In the genomic region with DNA sequence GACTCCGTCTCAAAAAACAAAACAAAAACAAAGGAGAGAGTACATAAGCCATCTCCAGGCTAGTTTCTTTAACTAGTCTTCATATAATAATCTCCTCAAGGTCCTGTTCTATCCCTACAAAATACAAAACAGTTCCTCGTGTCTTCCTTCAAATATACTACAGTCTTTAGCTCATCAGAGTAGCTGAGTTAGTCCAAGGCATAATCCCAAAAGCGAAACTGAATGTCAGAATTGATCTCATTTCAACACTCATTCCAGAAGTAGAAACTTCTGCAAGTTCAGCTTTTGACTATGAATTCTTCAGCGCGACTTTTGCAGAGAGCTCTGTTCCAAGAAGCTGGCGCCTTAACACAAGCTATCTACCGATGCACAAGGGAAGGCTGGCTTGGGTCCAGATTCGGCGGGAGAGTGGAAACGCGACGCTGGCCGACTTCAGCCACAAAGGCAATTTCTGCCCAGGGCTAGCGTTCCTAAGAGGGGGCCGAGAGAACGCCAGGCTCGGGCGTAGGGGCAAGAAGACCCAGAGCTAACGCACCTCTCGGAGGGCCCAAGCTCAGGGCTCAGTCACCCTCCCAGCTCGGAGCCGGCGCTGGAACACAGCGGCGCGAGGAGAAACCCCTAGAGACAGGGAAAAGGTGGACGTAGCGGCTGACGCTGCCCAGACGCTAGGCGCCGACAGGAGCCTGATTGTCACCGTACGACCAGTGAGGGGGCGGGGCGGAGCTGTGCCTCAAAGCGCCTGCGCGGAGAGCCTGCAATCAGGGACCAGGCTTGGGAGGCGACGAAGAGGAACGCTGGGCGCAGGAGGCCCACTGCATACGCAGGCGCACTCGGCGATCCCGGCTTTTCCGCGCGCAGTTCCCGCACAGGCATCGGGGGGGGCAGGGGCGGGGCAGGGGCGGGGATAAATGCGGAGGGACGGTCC, we compare ENCODE assay signal across 1 cellular context.
TF ChIP-seq lines count a peak whose summit lies in the region.

No MANE protein-coding gene starts in this region.

TF ChIP-seq in K562, 482 proteins besides CTCF, POLR2A, EP300 and RAD21 (continued from another document and continues in another):
- TF ChIP-seq ZNF143 (CRISPR knock-in tag; IDR thresholded peaks at IDR 0.05) (no peak), NCOA2 (IDR thresholded peaks at IDR 0.05; ENCODE audit: partially characterized antibody in 2 of 2) (no peak), SMAD1 (IDR thresholded peaks at IDR 0.05; ENCODE audit: low read depth, low read length, partially characterized antibody) (peak; percentile 61), ZKSCAN3 (CRISPR knock-in tag; IDR thresholded peaks at IDR 0.05) (no peak), ZNF780A (CRISPR knock-in tag; IDR thresholded peaks at IDR 0.05) (no peak), SMARCC2 (IDR thresholded peaks at IDR 0.05; ENCODE audit: low read depth) (peak; percentile 43; the same call in 1 of the 2 replicates), CBX8 (IDR thresholded peaks at IDR 0.05; ENCODE audit: borderline replicate concordance, extremely low read depth, low read depth, low read length, poor library complexity, severe bottlenecking) (no peak), RBBP5 (IDR thresholded peaks at IDR 0.05; ENCODE audit: borderline replicate concordance, insufficient read depth, low read length, poor library complexity, severe bottlenecking) (peak; percentile 63), ZNF589 (CRISPR knock-in tag; IDR thresholded peaks at IDR 0.05; ENCODE audit: low read depth) (no peak), KDM5B (IDR thresholded peaks at IDR 0.05; ENCODE audit: insufficient replicate concordance, low read depth, low read length) (peak; percentile 95), SIX5 (IDR thresholded peaks at IDR 0.05; ENCODE audit: borderline replicate concordance in 1 of 2, insufficient read depth in 1 of 2, low read depth in 1 of 2, low read length in 2 of 2) (no peak), ILF3 (IDR thresholded peaks at IDR 0.05; ENCODE audit: borderline replicate concordance) (no peak), HLTF (IDR thresholded peaks at IDR 0.05) (no peak), CBX2 (IDR thresholded peaks at IDR 0.05; ENCODE audit: insufficient read depth, low read length, poor library complexity, severe bottlenecking) (no peak), IRF2 (CRISPR knock-in tag; IDR thresholded peaks at IDR 0.05) (no peak), ETV6 (IDR thresholded peaks at IDR 0.05; ENCODE audit: borderline replicate concordance in 1 of 2, low read depth in 2 of 2, low read length in 1 of 2) (no peak), ETV6 (CRISPR knock-in tag; IDR thresholded peaks at IDR 0.05; ENCODE audit: borderline replicate concordance) (no peak), RNF2 (IDR thresholded peaks at IDR 0.05) (peak; percentile 42; the same call in 1 of the 2 replicates), RBM25 (IDR thresholded peaks at IDR 0.05; ENCODE audit: low read depth, low read length, severe bottlenecking) (no peak), ETS2 (tag; IDR thresholded peaks at IDR 0.05; ENCODE audit: borderline replicate concordance, poor library complexity, severe bottlenecking) (no peak), RB1 (IDR thresholded peaks at IDR 0.05; ENCODE audit: low read depth) (peak; percentile 91), DMBX1 (CRISPR knock-in tag; IDR thresholded peaks at IDR 0.05; ENCODE audit: borderline replicate concordance) (0 out of 2 replicates have a peak, but pooled peaks have one; percentile 33), XRCC3 (IDR thresholded peaks at IDR 0.05) (no peak), MYBL2 (IDR thresholded peaks at IDR 0.05; ENCODE audit: low read depth) (no peak), MYBL2 (CRISPR knock-in tag; IDR thresholded peaks at IDR 0.05; ENCODE audit: borderline replicate concordance) (no peak), KLF10 (CRISPR knock-in tag; IDR thresholded peaks at IDR 0.05) (no peak), RBM14 (IDR thresholded peaks at IDR 0.05; ENCODE audit: borderline replicate concordance, insufficient read depth, low read depth, low read length) (no peak), CHD2 (IDR thresholded peaks at IDR 0.05; ENCODE audit: low read depth, low read length) (no peak)
- TF ChIP-seq, protein P1, sequence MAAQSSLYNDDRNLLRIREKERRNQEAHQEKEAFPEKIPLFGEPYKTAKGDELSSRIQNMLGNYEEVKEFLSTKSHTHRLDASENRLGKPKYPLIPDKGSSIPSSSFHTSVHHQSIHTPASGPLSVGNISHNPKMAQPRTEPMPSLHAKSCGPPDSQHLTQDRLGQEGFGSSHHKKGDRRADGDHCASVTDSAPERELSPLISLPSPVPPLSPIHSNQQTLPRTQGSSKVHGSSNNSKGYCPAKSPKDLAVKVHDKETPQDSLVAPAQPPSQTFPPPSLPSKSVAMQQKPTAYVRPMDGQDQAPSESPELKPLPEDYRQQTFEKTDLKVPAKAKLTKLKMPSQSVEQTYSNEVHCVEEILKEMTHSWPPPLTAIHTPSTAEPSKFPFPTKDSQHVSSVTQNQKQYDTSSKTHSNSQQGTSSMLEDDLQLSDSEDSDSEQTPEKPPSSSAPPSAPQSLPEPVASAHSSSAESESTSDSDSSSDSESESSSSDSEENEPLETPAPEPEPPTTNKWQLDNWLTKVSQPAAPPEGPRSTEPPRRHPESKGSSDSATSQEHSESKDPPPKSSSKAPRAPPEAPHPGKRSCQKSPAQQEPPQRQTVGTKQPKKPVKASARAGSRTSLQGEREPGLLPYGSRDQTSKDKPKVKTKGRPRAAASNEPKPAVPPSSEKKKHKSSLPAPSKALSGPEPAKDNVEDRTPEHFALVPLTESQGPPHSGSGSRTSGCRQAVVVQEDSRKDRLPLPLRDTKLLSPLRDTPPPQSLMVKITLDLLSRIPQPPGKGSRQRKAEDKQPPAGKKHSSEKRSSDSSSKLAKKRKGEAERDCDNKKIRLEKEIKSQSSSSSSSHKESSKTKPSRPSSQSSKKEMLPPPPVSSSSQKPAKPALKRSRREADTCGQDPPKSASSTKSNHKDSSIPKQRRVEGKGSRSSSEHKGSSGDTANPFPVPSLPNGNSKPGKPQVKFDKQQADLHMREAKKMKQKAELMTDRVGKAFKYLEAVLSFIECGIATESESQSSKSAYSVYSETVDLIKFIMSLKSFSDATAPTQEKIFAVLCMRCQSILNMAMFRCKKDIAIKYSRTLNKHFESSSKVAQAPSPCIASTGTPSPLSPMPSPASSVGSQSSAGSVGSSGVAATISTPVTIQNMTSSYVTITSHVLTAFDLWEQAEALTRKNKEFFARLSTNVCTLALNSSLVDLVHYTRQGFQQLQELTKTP (IDR thresholded peaks at IDR 0.05; ENCODE audit: low read depth in 1 of 2, partially characterized antibody in 2 of 2): peak; percentile 19 to 61
- TF ChIP-seq, protein P2, sequence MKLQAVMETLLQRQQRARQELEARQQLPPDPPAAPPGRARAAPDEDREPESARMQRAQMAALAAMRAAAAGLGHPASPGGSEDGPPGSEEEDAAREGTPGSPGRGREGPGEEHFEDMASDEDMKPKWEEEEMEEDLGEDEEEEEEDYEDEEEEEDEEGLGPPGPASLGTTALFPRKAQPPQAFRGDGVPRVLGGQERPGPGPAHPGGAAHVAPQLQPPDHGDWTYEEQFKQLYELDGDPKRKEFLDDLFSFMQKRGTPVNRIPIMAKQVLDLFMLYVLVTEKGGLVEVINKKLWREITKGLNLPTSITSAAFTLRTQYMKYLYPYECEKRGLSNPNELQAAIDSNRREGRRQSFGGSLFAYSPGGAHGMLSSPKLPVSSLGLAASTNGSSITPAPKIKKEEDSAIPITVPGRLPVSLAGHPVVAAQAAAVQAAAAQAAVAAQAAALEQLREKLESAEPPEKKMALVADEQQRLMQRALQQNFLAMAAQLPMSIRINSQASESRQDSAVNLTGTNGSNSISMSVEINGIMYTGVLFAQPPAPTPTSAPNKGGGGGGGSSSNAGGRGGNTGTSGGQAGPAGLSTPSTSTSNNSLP (IDR thresholded peaks at IDR 0.05; ENCODE audit: borderline replicate concordance, low read depth, low read length): no peak
- TF ChIP-seq, protein P3, sequence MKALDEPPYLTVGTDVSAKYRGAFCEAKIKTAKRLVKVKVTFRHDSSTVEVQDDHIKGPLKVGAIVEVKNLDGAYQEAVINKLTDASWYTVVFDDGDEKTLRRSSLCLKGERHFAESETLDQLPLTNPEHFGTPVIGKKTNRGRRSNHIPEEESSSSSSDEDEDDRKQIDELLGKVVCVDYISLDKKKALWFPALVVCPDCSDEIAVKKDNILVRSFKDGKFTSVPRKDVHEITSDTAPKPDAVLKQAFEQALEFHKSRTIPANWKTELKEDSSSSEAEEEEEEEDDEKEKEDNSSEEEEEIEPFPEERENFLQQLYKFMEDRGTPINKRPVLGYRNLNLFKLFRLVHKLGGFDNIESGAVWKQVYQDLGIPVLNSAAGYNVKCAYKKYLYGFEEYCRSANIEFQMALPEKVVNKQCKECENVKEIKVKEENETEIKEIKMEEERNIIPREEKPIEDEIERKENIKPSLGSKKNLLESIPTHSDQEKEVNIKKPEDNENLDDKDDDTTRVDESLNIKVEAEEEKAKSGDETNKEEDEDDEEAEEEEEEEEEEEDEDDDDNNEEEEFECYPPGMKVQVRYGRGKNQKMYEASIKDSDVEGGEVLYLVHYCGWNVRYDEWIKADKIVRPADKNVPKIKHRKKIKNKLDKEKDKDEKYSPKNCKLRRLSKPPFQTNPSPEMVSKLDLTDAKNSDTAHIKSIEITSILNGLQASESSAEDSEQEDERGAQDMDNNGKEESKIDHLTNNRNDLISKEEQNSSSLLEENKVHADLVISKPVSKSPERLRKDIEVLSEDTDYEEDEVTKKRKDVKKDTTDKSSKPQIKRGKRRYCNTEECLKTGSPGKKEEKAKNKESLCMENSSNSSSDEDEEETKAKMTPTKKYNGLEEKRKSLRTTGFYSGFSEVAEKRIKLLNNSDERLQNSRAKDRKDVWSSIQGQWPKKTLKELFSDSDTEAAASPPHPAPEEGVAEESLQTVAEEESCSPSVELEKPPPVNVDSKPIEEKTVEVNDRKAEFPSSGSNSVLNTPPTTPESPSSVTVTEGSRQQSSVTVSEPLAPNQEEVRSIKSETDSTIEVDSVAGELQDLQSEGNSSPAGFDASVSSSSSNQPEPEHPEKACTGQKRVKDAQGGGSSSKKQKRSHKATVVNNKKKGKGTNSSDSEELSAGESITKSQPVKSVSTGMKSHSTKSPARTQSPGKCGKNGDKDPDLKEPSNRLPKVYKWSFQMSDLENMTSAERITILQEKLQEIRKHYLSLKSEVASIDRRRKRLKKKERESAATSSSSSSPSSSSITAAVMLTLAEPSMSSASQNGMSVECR (CRISPR knock-in tag; IDR thresholded peaks at IDR 0.05): peak; percentile 23; the same call in 1 of the 2 replicates
- TF ChIP-seq, protein P4, sequence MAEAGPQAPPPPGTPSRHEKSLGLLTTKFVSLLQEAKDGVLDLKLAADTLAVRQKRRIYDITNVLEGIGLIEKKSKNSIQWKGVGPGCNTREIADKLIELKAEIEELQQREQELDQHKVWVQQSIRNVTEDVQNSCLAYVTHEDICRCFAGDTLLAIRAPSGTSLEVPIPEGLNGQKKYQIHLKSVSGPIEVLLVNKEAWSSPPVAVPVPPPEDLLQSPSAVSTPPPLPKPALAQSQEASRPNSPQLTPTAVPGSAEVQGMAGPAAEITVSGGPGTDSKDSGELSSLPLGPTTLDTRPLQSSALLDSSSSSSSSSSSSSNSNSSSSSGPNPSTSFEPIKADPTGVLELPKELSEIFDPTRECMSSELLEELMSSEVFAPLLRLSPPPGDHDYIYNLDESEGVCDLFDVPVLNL (CRISPR knock-in tag; IDR thresholded peaks at IDR 0.05; ENCODE audit: low read depth): 0 out of 2 replicates have a peak, but pooled peaks have one; percentile 62
- TF ChIP-seq, protein P5, sequence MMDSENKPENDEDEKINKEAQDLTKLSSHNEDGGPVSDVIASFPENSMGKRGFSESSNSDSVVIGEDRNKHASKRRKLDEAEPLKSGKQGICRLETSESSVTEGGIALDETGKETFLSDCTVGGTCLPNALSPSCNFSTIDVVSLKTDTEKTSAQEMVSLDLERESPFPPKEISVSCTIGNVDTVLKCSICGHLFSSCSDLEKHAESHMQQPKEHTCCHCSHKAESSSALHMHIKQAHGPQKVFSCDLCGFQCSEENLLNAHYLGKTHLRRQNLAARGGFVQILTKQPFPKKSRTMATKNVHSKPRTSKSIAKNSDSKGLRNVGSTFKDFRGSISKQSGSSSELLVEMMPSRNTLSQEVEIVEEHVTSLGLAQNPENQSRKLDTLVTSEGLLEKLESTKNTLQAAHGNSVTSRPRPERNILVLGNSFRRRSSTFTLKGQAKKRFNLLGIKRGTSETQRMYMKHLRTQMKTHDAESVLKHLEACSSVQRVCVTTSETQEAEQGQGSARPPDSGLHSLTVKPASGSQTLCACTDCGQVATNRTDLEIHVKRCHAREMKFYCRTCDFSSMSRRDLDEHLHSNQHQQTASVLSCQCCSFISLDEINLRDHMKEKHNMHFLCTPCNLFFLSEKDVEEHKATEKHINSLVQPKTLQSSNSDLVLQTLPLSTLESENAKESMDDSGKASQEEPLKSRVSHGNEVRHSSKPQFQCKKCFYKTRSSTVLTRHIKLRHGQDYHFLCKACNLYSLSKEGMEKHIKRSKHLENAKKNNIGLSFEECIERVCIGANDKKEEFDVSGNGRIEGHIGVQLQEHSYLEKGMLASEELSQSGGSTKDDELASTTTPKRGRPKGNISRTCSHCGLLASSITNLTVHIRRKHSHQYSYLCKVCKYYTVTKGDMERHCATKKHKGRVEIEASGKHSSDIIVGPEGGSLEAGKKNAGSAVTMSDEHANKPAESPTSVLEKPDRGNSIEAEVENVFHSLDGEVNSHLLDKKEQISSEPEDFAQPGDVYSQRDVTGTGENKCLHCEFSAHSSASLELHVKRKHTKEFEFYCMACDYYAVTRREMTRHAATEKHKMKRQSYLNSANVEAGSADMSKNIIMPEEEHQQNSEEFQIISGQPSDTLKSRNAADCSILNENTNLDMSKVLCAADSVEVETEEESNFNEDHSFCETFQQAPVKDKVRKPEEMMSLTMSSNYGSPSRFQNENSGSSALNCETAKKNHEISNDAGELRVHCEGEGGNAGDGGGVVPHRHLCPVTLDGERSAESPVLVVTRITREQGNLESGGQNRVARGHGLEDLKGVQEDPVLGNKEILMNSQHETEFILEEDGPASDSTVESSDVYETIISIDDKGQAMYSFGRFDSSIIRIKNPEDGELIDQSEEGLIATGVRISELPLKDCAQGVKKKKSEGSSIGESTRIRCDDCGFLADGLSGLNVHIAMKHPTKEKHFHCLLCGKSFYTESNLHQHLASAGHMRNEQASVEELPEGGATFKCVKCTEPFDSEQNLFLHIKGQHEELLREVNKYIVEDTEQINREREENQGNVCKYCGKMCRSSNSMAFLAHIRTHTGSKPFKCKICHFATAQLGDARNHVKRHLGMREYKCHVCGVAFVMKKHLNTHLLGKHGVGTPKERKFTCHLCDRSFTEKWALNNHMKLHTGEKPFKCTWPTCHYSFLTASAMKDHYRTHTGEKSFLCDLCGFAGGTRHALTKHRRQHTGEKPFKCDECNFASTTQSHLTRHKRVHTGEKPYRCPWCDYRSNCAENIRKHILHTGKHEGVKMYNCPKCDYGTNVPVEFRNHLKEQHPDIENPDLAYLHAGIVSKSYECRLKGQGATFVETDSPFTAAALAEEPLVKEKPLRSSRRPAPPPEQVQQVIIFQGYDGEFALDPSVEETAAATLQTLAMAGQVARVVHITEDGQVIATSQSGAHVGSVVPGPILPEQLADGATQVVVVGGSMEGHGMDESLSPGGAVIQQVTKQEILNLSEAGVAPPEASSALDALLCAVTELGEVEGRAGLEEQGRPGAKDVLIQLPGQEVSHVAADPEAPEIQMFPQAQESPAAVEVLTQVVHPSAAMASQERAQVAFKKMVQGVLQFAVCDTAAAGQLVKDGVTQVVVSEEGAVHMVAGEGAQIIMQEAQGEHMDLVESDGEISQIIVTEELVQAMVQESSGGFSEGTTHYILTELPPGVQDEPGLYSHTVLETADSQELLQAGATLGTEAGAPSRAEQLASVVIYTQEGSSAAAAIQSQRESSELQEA (IDR thresholded peaks at IDR 0.05; ENCODE audit: low read depth): peak; percentile 85
